In the genomic region with DNA sequence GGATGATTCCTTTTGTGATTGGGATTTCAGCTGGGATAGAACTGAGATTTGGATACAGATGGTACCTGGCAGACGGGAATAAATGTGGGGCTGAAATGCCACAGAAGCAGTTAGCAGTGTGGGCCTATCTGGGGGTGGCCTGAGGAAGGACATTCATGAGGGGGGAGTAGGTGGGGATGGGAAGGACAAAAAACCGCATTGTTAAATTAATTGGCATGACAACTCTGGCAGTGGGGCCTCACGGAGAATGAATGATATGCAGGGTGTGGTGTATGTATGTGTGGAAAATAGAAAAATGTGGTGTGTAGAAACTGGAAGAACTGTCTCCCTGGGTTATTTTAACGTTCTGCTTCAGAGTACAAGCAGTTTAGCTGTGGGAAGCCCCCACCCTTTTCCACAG, we compare ENCODE assay signal across 22 cellular contexts. TPM values are rescaled to one million over a fixed set of nuclear protein-coding genes. Genes with fewer than 3 reads are reported as not detected.
DNase-seq lines count a peak whose midpoint lies in the region; TF ChIP-seq lines count a peak whose summit lies in the region.
"Had no signal": no experiment of that assay in that cellular context is flagged by ENCODE, and none has a peak within 500 bp of the region (broad histone marks: within the 10 kb centered on the region; RNA-seq: fewer than 3 reads in every experiment).

No MANE protein-coding gene starts in this region.

- no peaks in the 10 kb centered on the region for H3K27me3 Mint-ChIP-seq in glutamatergic neuron (ENCODE audit: unreplicated experiment)
- H3K27me3 Mint-ChIP-seq: CD4-positive, alpha-beta T cell had no signal

- H3K27ac Mint-ChIP-seq in glutamatergic neuron (ENCODE audit: unreplicated experiment) = no peak overlapping the region
- H3K27ac Mint-ChIP-seq: CD14-positive monocyte; CD4-positive, alpha-beta T cell; CD8-positive, alpha-beta memory T cell had no signal

- peaks cover 3% of the 10 kb centered on the region for H3K9me3 Mint-ChIP-seq in glutamatergic neuron (ENCODE audit: unreplicated experiment)
- H3K9me3 Mint-ChIP-seq: CD4-positive, alpha-beta T cell; CD8-positive, alpha-beta memory T cell had no signal

- CTCF ChIA-PET in A673 (lab: Charles Lee) = no interaction called here

- H3K27ac ChIP-seq in A673 (ENCODE audit: low read depth, low read length, poor library complexity, severe bottlenecking) (peak overlapping the region; percentile 66), SK-N-MC (peak overlapping the region; percentile 95), substantia nigra (ENCODE audit: low read depth, low read length, poor library complexity, severe bottlenecking) (no peak overlapping the region)
- H3K27ac ChIP-seq: 22Rv1; BLaER1 treated with 17β-estradiol and CSF1 and Interleukin-3, amounts not matched to agents 10 nM and 100 nM; GM23248 had no signal

- no peak for TF ChIP-seq CTCF in A673 (conservative IDR thresholded peaks at IDR 0.05; ENCODE audit: low read depth, low read length)
- no peak for TF ChIP-seq CTCF in glutamatergic neuron (IDR thresholded peaks at IDR 0.05; ENCODE audit: partially characterized antibody, unreplicated experiment)

- peak overlapping the region; percentile 24 for H3K9ac ChIP-seq in SK-N-MC (ENCODE audit: insufficient read length)
- H3K9ac ChIP-seq: BLaER1 treated with 17β-estradiol and CSF1 and Interleukin-3, amounts not matched to agents 10 nM and 100 nM; GM23248 had no signal

- no peak for DNase-seq in A673 (ENCODE audit: low spot score)
- no peak for DNase-seq in SK-N-MC (ENCODE audit: low read depth, low spot score)
- DNase-seq in glutamatergic neuron = no peak
- no peak for DNase-seq in activated CD4-positive, alpha-beta T cell treated with anti-CD3 and anti-CD28 coated beads, Interleukin-2, amount 50 U/mL, for 1 hour
- DNase-seq in substantia nigra (lab: John Stamatoyannopoulos, UW) = no peak
- no peak for DNase-seq in T1000 (lab: John Stamatoyannopoulos, UW)
- DNase-seq: ACHN; AML-193; BE2C; CD4-positive, alpha-beta T cell; CD8-positive, alpha-beta memory T cell; DMS 273 treated with DMSO at 0.1 percent for 48 hours; DMS79; EL; GDM1; GM23248; H7; HCEC 1CT had no signal

- BruUV-seq in A673 (replicated peaks; lab: Mats Ljungman, UMichigan) = no TSS peak

- intact Hi-C loops in A673 (cut with micrococcal nuclease; ENCODE audit: unreplicated experiment) = no loop called here

- H3K36me3 ChIP-seq in A673 (ENCODE audit: insufficient read depth, low read length, poor library complexity, severe bottlenecking) = no peaks in the 10 kb centered on the region
- H3K36me3 ChIP-seq in SK-N-MC (ENCODE audit: insufficient read depth, low read length) = peaks cover 18% of the 10 kb centered on the region
- H3K36me3 ChIP-seq: BE2C; BLaER1 treated with 17β-estradiol and CSF1 and Interleukin-3, amounts not matched to agents 10 nM and 100 nM had no signal

- H3K36me3 Mint-ChIP-seq in glutamatergic neuron (ENCODE audit: unreplicated experiment) = no peaks in the 10 kb centered on the region
- H3K36me3 Mint-ChIP-seq: CD14-positive monocyte; CD8-positive, alpha-beta memory T cell had no signal

- H3K4me1 Mint-ChIP-seq in glutamatergic neuron (ENCODE audit: low read depth, unreplicated experiment) = peaks cover 34% of the 10 kb centered on the region
- H3K4me1 Mint-ChIP-seq: CD14-positive monocyte; CD8-positive, alpha-beta memory T cell had no signal

- H3K4me1 ChIP-seq in A673 (ENCODE audit: insufficient read depth, low read length, poor library complexity, severe bottlenecking) = peaks cover 53% of the 10 kb centered on the region
- H3K4me1 ChIP-seq: BE2C; BLaER1 treated with 17β-estradiol and CSF1 and Interleukin-3, amounts not matched to agents 10 nM and 100 nM had no signal

- peak overlapping the region; percentile 25 for H3K4me3 Mint-ChIP-seq in glutamatergic neuron (ENCODE audit: unreplicated experiment)
- H3K4me3 Mint-ChIP-seq: CD14-positive monocyte; CD4-positive, alpha-beta T cell; CD8-positive, alpha-beta memory T cell had no signal

- no peaks in the 10 kb centered on the region for H3K27me3 ChIP-seq in A673 (replicated peaks; ENCODE audit: insufficient read depth, low read depth, low read length, poor library complexity)
- H3K27me3 ChIP-seq: BE2C; BLaER1 treated with 17β-estradiol and CSF1 and Interleukin-3, amounts not matched to agents 10 nM and 100 nM had no signal

- no peak overlapping the region for H3K4me3 ChIP-seq in A673 (ENCODE audit: low read depth, low read length, poor library complexity, severe bottlenecking)
- no peak overlapping the region for H3K4me3 ChIP-seq in SK-N-MC
- H3K4me3 ChIP-seq: BLaER1 treated with 17β-estradiol and CSF1 and Interleukin-3, amounts not matched to agents 10 nM and 100 nM; GM12878; GM23248 had no signal

- H3K9me3 ChIP-seq in A673 (ENCODE audit: low read depth, low read length, poor library complexity, severe bottlenecking) = no peaks in the 10 kb centered on the region
- no peaks in the 10 kb centered on the region for H3K9me3 ChIP-seq in SK-N-MC (ENCODE audit: low read depth, low read length)
- H3K9me3 ChIP-seq: BE2C had no signal

- POLR2A ChIA-PET in A673 (lab: Charles Lee; ENCODE audit: low non-redundant PET) = no interaction called here

RNA-seq across cellular contexts. Expression of a gene that starts 17.8 kb away (rescaled TPM):
- total RNA-seq in A673 (2021) (14.7 and 17.0 TPM in 2 replicates), glutamatergic neuron (ENCODE audit: unreplicated experiment) (225 TPM)
- total RNA-seq: GM23248 had no signal

Comparison
In these comparisons a context has a peak if more than half of its experiments do, and no peak if none do; other contexts are left out.
1. RNA of a gene that starts 17.8 kb away (total RNA-seq): 225 TPM in glutamatergic neuron (single experiment); 14.7 to 17.0 TPM in A673; every median in the first group is over 10 times any median in the second.